ENCODE assay signal across 14 cellular contexts in the genomic region with DNA sequence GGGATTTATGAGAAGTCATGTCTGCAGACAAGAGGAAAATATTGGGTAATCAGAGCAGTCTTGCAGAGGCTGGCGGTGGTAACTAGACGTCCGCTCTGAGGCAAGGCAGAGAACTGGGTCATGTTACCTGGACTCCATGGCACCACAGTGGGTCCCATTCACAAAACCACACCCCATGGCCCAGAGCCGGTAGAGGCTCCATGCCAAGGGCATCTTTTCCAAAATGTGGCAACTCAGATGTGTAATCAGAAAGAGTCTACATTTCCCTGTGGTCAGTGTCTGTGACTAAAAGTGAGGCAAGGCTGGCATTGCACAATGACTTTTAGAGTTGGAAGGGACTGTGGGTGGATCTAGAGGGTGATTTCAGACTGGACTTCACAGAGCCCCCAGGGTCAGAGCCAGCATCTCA.
DNase-seq lines count a peak whose midpoint lies in the region; ATAC-seq, FAIRE-seq and TF ChIP-seq lines count a peak whose summit lies in the region.
"Had no signal": no experiment of that assay in that cellular context is flagged by ENCODE, and none has a peak within 500 bp of the region (broad histone marks: within the 10 kb centered on the region; RNA-seq: fewer than 3 reads in every experiment).

No MANE protein-coding gene starts in this region.

- no peaks in the 10 kb centered on the region for H3K9me3 ChIP-seq in kidney (ENCODE audit: control insufficient read depth in 1 of 2, low read length in 2 of 2)

- H3K4me1 ChIP-seq in kidney (ENCODE audit: control insufficient read depth in 1 of 2, insufficient read depth in 1 of 2, low read depth in 1 of 2, low read length in 2 of 2): no peaks in the 10 kb centered on the region

- no peaks in the 10 kb centered on the region for H3K36me3 ChIP-seq in kidney (ENCODE audit: control insufficient read depth in 1 of 2, insufficient read depth in 2 of 2, low read length in 2 of 2)
- H3K36me3 ChIP-seq: cardiac muscle cell had no signal

- peak; percentile 62 for DNase-seq in NOMO-1 treated with dmso at 0.1 percent for 144 hours (lab: John Stamatoyannopoulos, UW; ENCODE audit: unreplicated experiment)
- DNase-seq in posterior vena cava (ENCODE audit: low spot score): peak; percentile 80
- DNase-seq in NCI-H2081 (lab: John Stamatoyannopoulos, UW): no peak
- no peak for DNase-seq in anterior cingulate cortex (lab: John Stamatoyannopoulos, UW)
- no peak for DNase-seq in kidney
- DNase-seq: activated CD4-positive, CD25-positive, alpha-beta regulatory T cell; activated T-cell treated with anti-CD3 and anti-CD28 coated beads, Interleukin-2, amount 50 U/mL, for 24 hours; foreskin melanocyte; NCI-H187 treated with DMSO at 0.1 percent for 48 hours; retina had no signal

- no peak overlapping the region for H3K4me3 ChIP-seq in kidney (ENCODE audit: low read length in 2 of 2)
- H3K4me3 ChIP-seq: cardiac muscle cell had no signal

- no peak for TF ChIP-seq CTCF in kidney (IDR thresholded peaks at IDR 0.05; ENCODE audit: borderline replicate concordance, extremely low read depth, insufficient read depth)

- ATAC-seq in GM19395 (IDR thresholded peaks at IDR 0.05; ENCODE audit: unreplicated experiment) (peak; percentile 4), esophagus mucosa (peak; percentile 11), GM19328 (IDR thresholded peaks at IDR 0.05; ENCODE audit: unreplicated experiment) (no peak)

- H3K27ac ChIP-seq in kidney (ENCODE audit: low read depth in 2 of 2, low read length in 2 of 2): no peak overlapping the region
- H3K27ac ChIP-seq: cardiac muscle cell had no signal

- intact Hi-C loops in posterior vena cava (cut with DNase I) (loop anchor here in 1 of 2 donors (10.0 kb wide), 1 partner anchor 65 kb away; no protein-coding TSS in a partner anchor), kidney (cut with DNase I) (no loop called here)

- H3K9ac ChIP-seq in kidney (ENCODE audit: low read length in 2 of 2): no peak overlapping the region

- FAIRE-seq in kidney (lab: Jason Lieb, UNC): no peak

Comparison
In these comparisons a context has a peak if more than half of its experiments do, and no peak if none do; other contexts are left out.
1. DNase-seq: peak in NOMO-1 treated with dmso at 0.1 percent for 144 hours (single experiment) and posterior vena cava (single experiment); none in NCI-H2081 (0 of 2), anterior cingulate cortex (0 of 58) and kidney (single experiment).